ENCODE assay signal across 8 cellular contexts in genomic region chr3:120450914-120451669, GRCh38. TPM values are rescaled to one million over a fixed set of nuclear protein-coding genes. Genes with fewer than 3 reads are reported as not detected.
DNase-seq lines count a peak whose midpoint lies in the region; ATAC-seq and TF ChIP-seq lines count a peak whose summit lies in the region.

Gene FSTL1, minus strand, starts transcription at chr3:120450992. Its CDS starts 246 bp downstream, at chr3:120450746.

- BruUV-seq in PC-9 (replicated peaks; lab: Mats Ljungman, UMichigan), result no TSS peak

- H3K9ac ChIP-seq in ES-I3 (ENCODE audit: low read depth, low read length), result peak within 1 kb of the TSS; percentile 86

- TF ChIP-seq CTCF in PC-9 (conservative IDR thresholded peaks at IDR 0.05) (no peak), lower lobe of right lung (IDR thresholded peaks at IDR 0.05) (no peak), GM13976 (IDR thresholded peaks at IDR 0.05; ENCODE audit: borderline replicate concordance, control extremely low read depth, extremely low read depth, insufficient read depth, missing control alignments) (no peak)

- no peaks in the 10 kb centered on the region for H3K9me3 ChIP-seq in ES-I3 (ENCODE audit: control insufficient read depth, insufficient read depth, low read length)
- no peaks in the 10 kb centered on the region; the same call in 1 of the 2 replicates for H3K9me3 ChIP-seq in PC-9 (ENCODE audit: insufficient read depth, low read depth)
- no peaks in the 10 kb centered on the region for H3K9me3 ChIP-seq in lower lobe of right lung

- H4K20me1 ChIP-seq in PC-9 (ENCODE audit: insufficient read depth), result no peaks in the 10 kb centered on the region

- H3K36me3 ChIP-seq in ES-I3 (ENCODE audit: insufficient read depth, low read length), result no peaks in the 10 kb centered on the region
- H3K36me3 ChIP-seq in PC-9 (ENCODE audit: low read depth), result no peaks in the 10 kb centered on the region
- peaks cover 1% of the 10 kb centered on the region for H3K36me3 ChIP-seq in lower lobe of right lung

- H3K4me1 ChIP-seq in ES-I3 (ENCODE audit: insufficient read depth, low read length) (peaks cover 31% of the 10 kb centered on the region), PC-9 (replicated peaks; ENCODE audit: insufficient read depth) (peaks cover 20% of the 10 kb centered on the region), lower lobe of right lung (peaks cover 25% of the 10 kb centered on the region)

- DNase-seq in PC-9 (peak in 1 of 2 experiments; percentile 46), lower lobe of right lung (no peak), substantia nigra (lab: John Stamatoyannopoulos, UW) (peak in 24 of 49 donors; percentile 2 to 57 (median 21)), NOMO-1 treated with DMSO at 0.1 percent for 48 hours (lab: John Stamatoyannopoulos, UW; ENCODE audit: unreplicated experiment) (no peak), GM13976 (ENCODE audit: low spot score) (no peak)
- no peak for DNase-seq in effector memory CD8-positive, alpha-beta T cell

- POLR2A ChIA-PET in PC-9 (lab: Charles Lee; ENCODE audit: unreplicated experiment), result interaction anchor here (0.6 to 1.0 kb wide), 3 partner anchors 15 to 106 kb away, joined by 4 to 15 read pairs (median 5); no protein-coding TSS in a partner anchor

- H3K9me3 Mint-ChIP-seq in effector memory CD8-positive, alpha-beta T cell, result peaks cover 0 to 2% of the 10 kb centered on the region in 2 donors

- H3K4me2 ChIP-seq in PC-9, result peak within 1 kb of the TSS; percentile 87

- intact Hi-C loops in PC-9 (cut with micrococcal nuclease; ENCODE audit: unreplicated experiment) (loop anchor here (1.0 to 2.0 kb wide), 4 partner anchors 16 to 108 kb away; no protein-coding TSS in a partner anchor), lower lobe of right lung (cut with DNase I) (no loop called here)

- no peak within 1 kb of the TSS for H3K27ac Mint-ChIP-seq in effector memory CD8-positive, alpha-beta T cell

- no peaks in the 10 kb centered on the region for H3K36me3 Mint-ChIP-seq in effector memory CD8-positive, alpha-beta T cell (ENCODE audit: insufficient read depth)

- H2AFZ ChIP-seq in PC-9, result peak within 1 kb of the TSS; percentile 96

- H3K9me2 ChIP-seq in PC-9 (ENCODE audit: insufficient read depth), result no peaks in the 10 kb centered on the region

- H3F3A ChIP-seq in PC-9 (ENCODE audit: insufficient read depth, low read depth), result peaks cover 5% of the 10 kb centered on the region; the same call in 1 of the 2 replicates

- CTCF ChIA-PET in PC-9 (lab: Charles Lee), result interaction anchor here (0.6 kb wide), 1 partner anchor 34 kb away, joined by 3 read pairs; no protein-coding TSS in a partner anchor

- peak within 1 kb of the TSS; percentile 58 to 74 for H3K4me3 Mint-ChIP-seq in effector memory CD8-positive, alpha-beta T cell

- H3K27ac ChIP-seq in PC-9 (peak within 1 kb of the TSS; percentile 53), lower lobe of right lung (peak within 1 kb of the TSS; percentile 88), substantia nigra (ENCODE audit: low read depth, low read length, poor library complexity, severe bottlenecking) (peak within 1 kb of the TSS; percentile 21)

- peaks cover 3 to 4% of the 10 kb centered on the region in 2 donors for H3K4me1 Mint-ChIP-seq in effector memory CD8-positive, alpha-beta T cell (ENCODE audit: low read depth in 2 of 2)

- peak; percentile 12 for ATAC-seq in effector memory CD8-positive, alpha-beta T cell (replicated peaks)
- ATAC-seq in lower lobe of right lung (peak; percentile 81 to 82), HG02840 (IDR thresholded peaks at IDR 0.05; ENCODE audit: low FRiP score, unreplicated experiment) (no peak)

- H3K27me3 Mint-ChIP-seq in effector memory CD8-positive, alpha-beta T cell, result peaks cover 57 to 62% of the 10 kb centered on the region in 2 donors

- peaks cover 40% of the 10 kb centered on the region for H3K79me2 ChIP-seq in PC-9 (ENCODE audit: low read depth)

- H3K4me3 ChIP-seq in PC-9, result peak within 1 kb of the TSS; percentile 74
- peak within 1 kb of the TSS; percentile 79 for H3K4me3 ChIP-seq in lower lobe of right lung

- in situ Hi-C loops in GM13976 (cut with MboI; ENCODE audit: low sequenced_read_pairs, unreplicated experiment), result no loop called here

- no peaks in the 10 kb centered on the region for H3K27me3 ChIP-seq in PC-9 (ENCODE audit: insufficient read depth, low read depth)
- H3K27me3 ChIP-seq in lower lobe of right lung (ENCODE audit: low read depth), result peaks cover 5% of the 10 kb centered on the region

RNA-seq across cellular contexts. Expression of gene FSTL1, which starts in this region (rescaled TPM):
- 225 and 256 TPM in 2 replicates for total RNA-seq in PC-9 (2021)
- total RNA-seq in lower lobe of right lung, result 233 TPM

Comparison
In these comparisons a context has a peak if more than half of its experiments do, and no peak if none do; other contexts are left out.
1. H3K27ac ChIP-seq: peak in every context shown above with its lines; median percentile 88 in lower lobe of right lung; 53 in PC-9; 21 in substantia nigra.